8 cellular contexts compared by ENCODE assay signal in genomic region chr6:101226677-101227135, GRCh38.
DNase-seq lines count a peak whose midpoint lies in the region; TF ChIP-seq lines count a peak whose summit lies in the region.

No MANE protein-coding gene starts in this region.

- CTCF ChIA-PET in HEK293T (lab: Yijun Ruan, JAX), result no interaction called here

- no peaks in the 10 kb centered on the region for H3K4me1 ChIP-seq in SJCRH30

- H3K27me3 ChIP-seq in SJCRH30, result no peaks in the 10 kb centered on the region

- POLR2A ChIA-PET in HEK293T (lab: Yijun Ruan, JAX), result no interaction called here

- no peak overlapping the region for H3K4me3 ChIP-seq in SJCRH30

- H3K27ac ChIP-seq in SJCRH30, result no peak overlapping the region

- H3K9me3 ChIP-seq in SJCRH30 (replicated peaks), result no peaks in the 10 kb centered on the region

- DNase-seq in EL (peak; percentile 68), HEK293T (ENCODE audit: extremely low spot score) (peak; percentile 18), SJCRH30 (peak; percentile 39 to 67), kidney tubule cell (ENCODE audit: low spot score) (peak; percentile 52), COR-L47 (lab: John Stamatoyannopoulos, UW) (no peak), NCI-H146 (lab: John Stamatoyannopoulos, UW) (no peak), NOMO-1 treated with DMSO at 0.1 percent for 48 hours (lab: John Stamatoyannopoulos, UW; ENCODE audit: unreplicated experiment) (no peak)
- no peak for DNase-seq in stimulated activated CD4-positive, alpha-beta T cell treated with anti-CD3 and anti-CD28 coated beads, Interleukin-12 subunit alpha, Interleukin-12 subunit beta, amount 100 ng/mL, for 4 hours

- H3K36me3 ChIP-seq in SJCRH30, result no peaks in the 10 kb centered on the region

TF ChIP-seq in HEK293T, 16 proteins besides CTCF, POLR2A, EP300 and RAD21:
- TF ChIP-seq CTBP1 (IDR thresholded peaks at IDR 0.05; ENCODE audit: borderline replicate concordance) (no peak), FOXA1 (IDR thresholded peaks at IDR 0.05) (no peak), BHLHE40 (IDR thresholded peaks at IDR 0.05; ENCODE audit: borderline replicate concordance) (no peak), ZNF384 (IDR thresholded peaks at IDR 0.05) (no peak), TARDBP (IDR thresholded peaks at IDR 0.05) (no peak), FOXM1 (IDR thresholded peaks at IDR 0.05; ENCODE audit: borderline replicate concordance) (no peak)

Comparison
In these comparisons a context has a peak if more than half of its experiments do, and no peak if none do; other contexts are left out.
1. DNase-seq: peak in EL (single experiment), HEK293T (single experiment), SJCRH30 (2 of 2) and kidney tubule cell (single experiment); none in stimulated activated CD4-positive, alpha-beta T cell treated with anti-CD3 and anti-CD28 coated beads, Interleukin-12 subunit alpha, Interleukin-12 subunit beta, amount 100 ng/mL, for 4 hours (single experiment), COR-L47 (single experiment), NCI-H146 (single experiment) and NOMO-1 treated with DMSO at 0.1 percent for 48 hours (single experiment).